Comparison of ENCODE assay signal across 10 cellular contexts in the genomic region with DNA sequence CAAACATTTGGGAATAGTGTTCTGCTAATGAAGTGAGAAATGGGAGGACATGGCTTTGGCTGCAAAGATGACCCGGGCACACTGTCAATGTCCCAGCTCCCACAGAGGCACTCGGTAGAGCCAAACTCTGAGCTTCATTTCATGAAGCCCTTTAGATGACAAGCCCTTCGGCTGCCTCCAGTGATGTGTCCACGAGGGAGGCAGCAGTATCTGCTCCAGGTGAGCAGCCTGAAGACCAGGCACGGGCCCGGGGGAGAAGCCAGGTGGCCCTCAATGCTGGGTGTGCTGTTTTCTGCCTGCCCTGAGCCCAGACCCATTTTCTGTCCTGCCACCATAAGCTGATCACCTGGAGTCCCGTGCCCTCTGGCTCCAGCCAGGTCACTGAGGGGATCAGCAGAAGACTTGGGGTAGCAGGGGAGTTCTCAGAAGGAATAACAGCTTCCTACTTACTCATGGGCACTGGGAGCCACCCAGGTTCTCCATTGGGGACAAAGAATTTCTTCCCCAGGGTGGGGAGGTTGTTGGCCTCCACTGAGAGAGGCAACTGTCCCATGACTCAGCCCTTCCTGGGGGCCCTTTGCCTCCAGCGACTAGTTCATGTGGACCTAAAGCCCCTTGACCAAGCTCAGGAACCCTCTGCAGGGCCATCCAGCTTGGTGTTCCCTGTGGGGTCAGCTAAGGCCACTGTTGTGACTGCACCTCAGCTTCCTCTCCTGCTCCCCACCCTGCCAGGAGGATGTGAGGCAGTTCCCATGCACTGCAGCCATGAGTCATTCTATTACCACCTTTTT.
DNase-seq lines count a peak whose midpoint lies in the region; ATAC-seq, FAIRE-seq and TF ChIP-seq lines count a peak whose summit lies in the region.
"Had no signal": no experiment of that assay in that cellular context is flagged by ENCODE, and none has a peak within 500 bp of the region (broad histone marks: within the 10 kb centered on the region; RNA-seq: fewer than 3 reads in every experiment).

No MANE protein-coding gene starts in this region.

- intact Hi-C loops in activated CD8-positive, alpha-beta T cell treated with anti-CD3 and anti-CD28 coated beads for 36 hours (cut with micrococcal nuclease) = no loop called here
- intact Hi-C loops in left ventricle myocardium inferior (cut with micrococcal nuclease) = no loop called here

- H3K4me3 ChIP-seq in left ventricle myocardium inferior (no peak overlapping the region), small intestine (ENCODE audit: low read depth in 1 of 2, low read length in 2 of 2) (no peak overlapping the region)

- H3K27me3 ChIP-seq in left ventricle myocardium inferior (ENCODE audit: low read depth) (no peaks in the 10 kb centered on the region), small intestine (ENCODE audit: control insufficient read depth in 2 of 2, insufficient read depth in 2 of 2, low read length in 2 of 2) (no peaks in the 10 kb centered on the region)

- 87 to 92% (median 90%) methylated on average over 8 of the region's 8 CpGs for WGBS in small intestine, 3 donors

- H3K9me3 ChIP-seq in left ventricle myocardium inferior (replicated peaks) = peaks cover 4% of the 10 kb centered on the region
- no peaks in the 10 kb centered on the region for H3K9me3 ChIP-seq in small intestine (ENCODE audit: control insufficient read depth, low read depth)

- peak; percentile 78 for ATAC-seq in activated CD8-positive, alpha-beta T cell treated with anti-CD3 and anti-CD28 coated beads for 36 hours
- no peak for ATAC-seq in HG02970 (IDR thresholded peaks at IDR 0.05; ENCODE audit: low FRiP score, unreplicated experiment)

- no peak for FAIRE-seq in small intestine (lab: Jason Lieb, UNC)
- FAIRE-seq: H1 had no signal

- peaks cover 10% of the 10 kb centered on the region for H3K9me3 Mint-ChIP-seq in HFFc6
- peaks cover 20% of the 10 kb centered on the region for H3K9me3 Mint-ChIP-seq in activated CD8-positive, alpha-beta T cell treated with anti-CD3 and anti-CD28 coated beads for 36 hours

- TF ChIP-seq CTCF in HFFc6 (IDR thresholded peaks at IDR 0.05) (no peak), left ventricle myocardium inferior (IDR thresholded peaks at IDR 0.05; ENCODE audit: borderline replicate concordance) (no peak)
- no peak for TF ChIP-seq CTCF in activated CD8-positive, alpha-beta T cell treated with anti-CD3 and anti-CD28 coated beads for 36 hours (IDR thresholded peaks at IDR 0.05)

- H3K4me1 ChIP-seq in left ventricle myocardium inferior (peaks cover 24% of the 10 kb centered on the region), small intestine (ENCODE audit: control insufficient read depth in 2 of 2, insufficient read depth in 1 of 2, low read depth in 1 of 2, low read length in 1 of 2) (no peaks in the 10 kb centered on the region)

- H3K27me3 Mint-ChIP-seq in HFFc6 (ENCODE audit: insufficient read depth) = peaks cover 2% of the 10 kb centered on the region; the same call in 1 of the 2 replicates
- H3K27me3 Mint-ChIP-seq in activated CD8-positive, alpha-beta T cell treated with anti-CD3 and anti-CD28 coated beads for 36 hours = no peaks in the 10 kb centered on the region

- H3K27ac ChIP-seq in left ventricle myocardium inferior (replicated peaks) (peak overlapping the region; percentile 69), small intestine (ENCODE audit: low read depth in 1 of 2, low read length in 1 of 2) (no peak overlapping the region)

- H3K27ac Mint-ChIP-seq in HFFc6 = peak overlapping the region; percentile 89
- peak overlapping the region; percentile 80 for H3K27ac Mint-ChIP-seq in activated CD8-positive, alpha-beta T cell treated with anti-CD3 and anti-CD28 coated beads for 36 hours

- H3K36me3 ChIP-seq in left ventricle myocardium inferior = no peaks in the 10 kb centered on the region
- H3K36me3 ChIP-seq in small intestine (ENCODE audit: control insufficient read depth in 2 of 2, insufficient read depth in 2 of 2, low read length in 2 of 2) = no peaks in the 10 kb centered on the region

- 0 out of 2 replicates have a peak overlapping the region, but pooled peaks have one; percentile 3 for H3K4me3 Mint-ChIP-seq in HFFc6
- H3K4me3 Mint-ChIP-seq in activated CD8-positive, alpha-beta T cell treated with anti-CD3 and anti-CD28 coated beads for 36 hours = no peak overlapping the region

- POLR2A ChIA-PET in activated CD8-positive, alpha-beta T cell treated with anti-CD3 and anti-CD28 coated beads for 36 hours (lab: Charles Lee) = interaction anchor here (0.6 to 2.1 kb wide), 8 partner anchors 9 to 237 kb away, joined by 3 to 16 read pairs (median 4); a partner anchor contains a TSS

- peaks cover 11% of the 10 kb centered on the region for H3K36me3 Mint-ChIP-seq in HFFc6 (ENCODE audit: low read depth)
- peaks cover 19% of the 10 kb centered on the region for H3K36me3 Mint-ChIP-seq in activated CD8-positive, alpha-beta T cell treated with anti-CD3 and anti-CD28 coated beads for 36 hours (ENCODE audit: low read depth)

- peaks cover 43% of the 10 kb centered on the region for H3K4me1 Mint-ChIP-seq in HFFc6 (ENCODE audit: low read depth)
- H3K4me1 Mint-ChIP-seq in activated CD8-positive, alpha-beta T cell treated with anti-CD3 and anti-CD28 coated beads for 36 hours (ENCODE audit: low read depth) = peaks cover 29% of the 10 kb centered on the region

- DNase-seq in 8988T (peak; percentile 45), HFFc6 (peak; percentile 25), left ventricle myocardium inferior (no peak), small intestine (no peak), GM03348 (ENCODE audit: low spot score) (no peak), T-helper 9 cell (no peak)
- peak; percentile 57 for DNase-seq in activated CD8-positive, alpha-beta T cell treated with anti-CD3 and anti-CD28 coated beads for 36 hours
- DNase-seq: NCI-H2029 had no signal

- CTCF ChIA-PET in activated CD8-positive, alpha-beta T cell treated with anti-CD3 and anti-CD28 coated beads for 36 hours (lab: Charles Lee) = interaction anchor here (0.8 to 1.7 kb wide), 7 partner anchors 13 to 155 kb away, joined by 3 to 5 read pairs (median 4); no protein-coding TSS in a partner anchor

Comparison
In these comparisons a context has a peak if more than half of its experiments do, and no peak if none do; other contexts are left out.
1. DNase-seq: peak in 8988T (single experiment), HFFc6 (single experiment) and activated CD8-positive, alpha-beta T cell treated with anti-CD3 and anti-CD28 coated beads for 36 hours (single experiment); none in left ventricle myocardium inferior (single experiment), small intestine (single experiment), GM03348 (single experiment) and T-helper 9 cell (single experiment).